ENCODE assay signal across 1 cellular context in the genomic region with DNA sequence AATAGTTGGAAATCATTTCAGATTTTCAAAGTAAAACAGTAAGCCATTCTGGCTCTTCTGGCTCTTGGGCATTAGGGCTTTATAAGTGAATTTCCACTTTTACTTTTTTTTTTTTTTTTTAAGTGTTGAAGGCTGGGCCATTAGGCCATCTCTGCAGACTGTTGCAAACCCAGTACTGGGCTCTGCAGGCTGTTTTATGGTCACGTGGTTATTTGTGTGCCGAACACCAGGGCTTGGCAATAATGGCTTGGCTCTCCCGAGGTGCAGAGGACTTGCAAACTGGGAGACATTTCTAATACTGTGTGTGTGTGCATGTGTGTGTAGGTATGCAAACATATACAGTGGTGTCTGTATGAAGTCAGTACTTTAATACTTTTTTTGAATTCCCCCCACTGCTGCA.
TF ChIP-seq lines count a peak whose summit lies in the region.

No MANE protein-coding gene starts in this region.

TF ChIP-seq in GM23338, 12 proteins besides CTCF, POLR2A, EP300 and RAD21 (continued from another document):
- TF ChIP-seq, protein P1, sequence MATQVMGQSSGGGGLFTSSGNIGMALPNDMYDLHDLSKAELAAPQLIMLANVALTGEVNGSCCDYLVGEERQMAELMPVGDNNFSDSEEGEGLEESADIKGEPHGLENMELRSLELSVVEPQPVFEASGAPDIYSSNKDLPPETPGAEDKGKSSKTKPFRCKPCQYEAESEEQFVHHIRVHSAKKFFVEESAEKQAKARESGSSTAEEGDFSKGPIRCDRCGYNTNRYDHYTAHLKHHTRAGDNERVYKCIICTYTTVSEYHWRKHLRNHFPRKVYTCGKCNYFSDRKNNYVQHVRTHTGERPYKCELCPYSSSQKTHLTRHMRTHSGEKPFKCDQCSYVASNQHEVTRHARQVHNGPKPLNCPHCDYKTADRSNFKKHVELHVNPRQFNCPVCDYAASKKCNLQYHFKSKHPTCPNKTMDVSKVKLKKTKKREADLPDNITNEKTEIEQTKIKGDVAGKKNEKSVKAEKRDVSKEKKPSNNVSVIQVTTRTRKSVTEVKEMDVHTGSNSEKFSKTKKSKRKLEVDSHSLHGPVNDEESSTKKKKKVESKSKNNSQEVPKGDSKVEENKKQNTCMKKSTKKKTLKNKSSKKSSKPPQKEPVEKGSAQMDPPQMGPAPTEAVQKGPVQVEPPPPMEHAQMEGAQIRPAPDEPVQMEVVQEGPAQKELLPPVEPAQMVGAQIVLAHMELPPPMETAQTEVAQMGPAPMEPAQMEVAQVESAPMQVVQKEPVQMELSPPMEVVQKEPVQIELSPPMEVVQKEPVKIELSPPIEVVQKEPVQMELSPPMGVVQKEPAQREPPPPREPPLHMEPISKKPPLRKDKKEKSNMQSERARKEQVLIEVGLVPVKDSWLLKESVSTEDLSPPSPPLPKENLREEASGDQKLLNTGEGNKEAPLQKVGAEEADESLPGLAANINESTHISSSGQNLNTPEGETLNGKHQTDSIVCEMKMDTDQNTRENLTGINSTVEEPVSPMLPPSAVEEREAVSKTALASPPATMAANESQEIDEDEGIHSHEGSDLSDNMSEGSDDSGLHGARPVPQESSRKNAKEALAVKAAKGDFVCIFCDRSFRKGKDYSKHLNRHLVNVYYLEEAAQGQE (IDR thresholded peaks at IDR 0.05; ENCODE audit: unreplicated experiment) = no peak
- TF ChIP-seq CREB1 (CRISPR knock-in tag; IDR thresholded peaks at IDR 0.05; ENCODE audit: low read depth) = no peak
